In genomic region chr10:122073508-122073907, GRCh38 we compare ENCODE assay signal across 18 cellular contexts.
DNase-seq lines count a peak whose midpoint lies in the region; ATAC-seq and TF ChIP-seq lines count a peak whose summit lies in the region.
"Had no signal": no experiment of that assay in that cellular context is flagged by ENCODE, and none has a peak within 500 bp of the region (broad histone marks: within the 10 kb centered on the region; RNA-seq: fewer than 3 reads in every experiment).

No MANE protein-coding gene starts in this region.

- 80 to 99% (median 95%) methylated on average over 7 of the region's 7 CpGs for WGBS in psoas muscle, 3 donors

- no peak for TF ChIP-seq CTCF in Panc1 (IDR thresholded peaks at IDR 0.05)
- no peak for TF ChIP-seq CTCF in psoas muscle (IDR thresholded peaks at IDR 0.05)

- no peaks in the 10 kb centered on the region for H3K4me1 Mint-ChIP-seq in naive thymus-derived CD8-positive, alpha-beta T cell

- H3K27ac Mint-ChIP-seq in naive thymus-derived CD8-positive, alpha-beta T cell: no peak overlapping the region
- H3K27ac Mint-ChIP-seq: CD4-positive, alpha-beta T cell had no signal

- in situ Hi-C loops in Panc1 (cut with HindIII; ENCODE audit: low pct_unique_long_range_greater_than_20kb, low sequenced_read_pairs): no loop called here

- H3K36me3 Mint-ChIP-seq in naive thymus-derived CD8-positive, alpha-beta T cell: peaks cover 0 to 4% (median 0%) of the 10 kb centered on the region in 3 donors

- DNase-seq in Panc1 (ENCODE audit: low read depth, low spot score) (no peak), islet precursor cell (peak; percentile 10), psoas muscle (no peak), T-helper 9 cell (no peak)
- DNase-seq in naive thymus-derived CD8-positive, alpha-beta T cell: no peak
- DNase-seq: AML-193; Caco-2; CD4-positive, alpha-beta T cell; DMS153; DMS79; GF-D8; GM23248; IMR-90; KBM-7 had no signal

- H3K9me3 Mint-ChIP-seq in naive thymus-derived CD8-positive, alpha-beta T cell: peaks cover 0 to 7% (median 0%) of the 10 kb centered on the region in 9 donors
- H3K9me3 Mint-ChIP-seq: CD4-positive, alpha-beta T cell had no signal

- H3K4me1 ChIP-seq in Panc1 (ENCODE audit: control insufficient read depth, insufficient read depth, low read length): peaks cover 11% of the 10 kb centered on the region
- peaks cover 35% of the 10 kb centered on the region for H3K4me1 ChIP-seq in psoas muscle
- H3K4me1 ChIP-seq: Caco-2, HAP-1 had no signal

- POLR2A ChIA-PET in Panc1 (lab: Charles Lee): interaction anchor here (0.6 kb wide), 2 partner anchors 8 to 39 kb away, joined by 3 to 4 read pairs; no protein-coding TSS in a partner anchor
- POLR2A ChIA-PET in naive thymus-derived CD8-positive, alpha-beta T cell (lab: Charles Lee): no interaction called here

- BruUV-seq in Panc1 (replicated peaks; lab: Mats Ljungman, UMichigan): no TSS peak

- CTCF ChIA-PET in Panc1 (lab: Charles Lee): no interaction called here

- peaks cover 1 to 14% (median 8%) of the 10 kb centered on the region in 5 donors for H3K27me3 Mint-ChIP-seq in naive thymus-derived CD8-positive, alpha-beta T cell

- H3K4me3 Mint-ChIP-seq in naive thymus-derived CD8-positive, alpha-beta T cell: no peak overlapping the region
- H3K4me3 Mint-ChIP-seq: CD4-positive, alpha-beta T cell had no signal

- no peak overlapping the region for H3K4me3 ChIP-seq in Panc1 (ENCODE audit: low read depth in 2 of 2, low read length in 2 of 2)
- no peak overlapping the region for H3K4me3 ChIP-seq in psoas muscle
- H3K4me3 ChIP-seq: GM23248, HAP-1 had no signal

- H3K27me3 ChIP-seq in Panc1 (ENCODE audit: control insufficient read depth, insufficient read depth, low read length) (no peaks in the 10 kb centered on the region), psoas muscle (ENCODE audit: insufficient read depth in 3 of 3, low read length in 2 of 3) (no peaks in the 10 kb centered on the region)

- H3K9me3 ChIP-seq in Panc1 (ENCODE audit: control insufficient read depth, insufficient read depth, low read depth, low read length) (no peaks in the 10 kb centered on the region), psoas muscle (no peaks in the 10 kb centered on the region)
- H3K9me3 ChIP-seq: Caco-2, HAP-1 had no signal

- no peak for ATAC-seq in Panc1
- ATAC-seq in psoas muscle: no peak
- ATAC-seq in naive thymus-derived CD8-positive, alpha-beta T cell: no peak
- no peak for ATAC-seq in HG03280 (IDR thresholded peaks at IDR 0.05; ENCODE audit: unreplicated experiment)
- no peak for ATAC-seq in HG02763 (IDR thresholded peaks at IDR 0.05; ENCODE audit: unreplicated experiment)

- peak overlapping the region; percentile 26; the same call in 1 of the 2 replicates for H3K27ac ChIP-seq in Panc1 (ENCODE audit: low read length)
- H3K27ac ChIP-seq in psoas muscle: peak overlapping the region; percentile 60
- H3K27ac ChIP-seq: C4-2B, GM23248 had no signal

- intact Hi-C loops in Panc1 (cut with micrococcal nuclease; ENCODE audit: unreplicated experiment) (no loop called here), psoas muscle (cut with DNase I) (loop anchor here in 1 of 2 donors (5.0 kb wide), 1 partner anchor 251 kb away; no protein-coding TSS in a partner anchor)

- H3K36me3 ChIP-seq in Panc1 (ENCODE audit: control insufficient read depth, insufficient read depth, low read length): no peaks in the 10 kb centered on the region
- H3K36me3 ChIP-seq in psoas muscle (ENCODE audit: insufficient read depth in 1 of 2, low read depth in 1 of 2): peaks cover 0 to 28% of the 10 kb centered on the region in 2 donors
- H3K36me3 ChIP-seq: HAP-1 had no signal
